ENCODE assay signal across 1 cellular context in the genomic region with DNA sequence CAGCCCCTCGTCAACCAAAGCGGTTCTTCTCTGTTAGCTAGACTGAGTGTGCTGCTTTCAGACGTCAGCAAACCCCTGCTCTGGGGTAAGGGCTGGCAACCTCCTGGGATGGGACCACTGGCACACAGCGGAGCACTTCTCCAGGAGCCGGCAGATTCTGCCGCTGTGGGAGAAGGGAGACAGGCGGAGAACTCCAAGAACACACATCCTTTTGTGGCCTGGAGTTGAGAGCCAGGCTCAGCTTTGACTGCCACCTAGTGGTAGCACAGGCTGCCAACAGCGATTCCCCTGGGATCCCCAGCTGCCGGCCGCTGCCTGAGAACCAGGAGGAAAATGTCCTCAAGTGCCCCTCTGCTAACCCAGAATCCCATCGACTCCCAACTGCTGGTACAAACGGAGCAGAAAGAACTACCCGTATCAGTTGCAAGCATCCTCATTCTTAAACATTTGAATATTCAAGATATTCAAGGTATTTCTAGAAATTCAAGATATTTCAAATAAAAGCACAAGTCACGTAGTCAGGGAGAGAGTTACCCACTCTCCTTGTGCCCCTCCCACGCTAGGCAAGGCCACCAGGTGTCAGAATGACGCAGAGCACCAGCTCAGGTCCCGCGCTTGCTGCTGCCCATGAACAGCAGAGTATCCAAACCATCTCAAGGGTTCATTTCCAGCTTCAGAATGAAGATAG.
TF ChIP-seq lines count a peak whose summit lies in the region.

No MANE protein-coding gene starts in this region.

TF ChIP-seq in HepG2, 621 proteins besides CTCF, POLR2A, EP300 and RAD21 (continued from another document and continues in another):
- no peak for TF ChIP-seq E2F1 (CRISPR knock-in tag; IDR thresholded peaks at IDR 0.05)
- TF ChIP-seq RXRB (CRISPR knock-in tag; IDR thresholded peaks at IDR 0.05; ENCODE audit: borderline replicate concordance): peak; percentile 59
- no peak for TF ChIP-seq ZNF17 (CRISPR knock-in tag; IDR thresholded peaks at IDR 0.05)
- TF ChIP-seq KAT2B (IDR thresholded peaks at IDR 0.05; ENCODE audit: borderline replicate concordance, low read depth, low read length): no peak
- no peak for TF ChIP-seq WIZ (CRISPR knock-in tag; IDR thresholded peaks at IDR 0.05)
- TF ChIP-seq BRF2 (CRISPR knock-in tag; IDR thresholded peaks at IDR 0.05): no peak
- no peak for TF ChIP-seq ZNF251 (CRISPR knock-in tag; IDR thresholded peaks at IDR 0.05)
- TF ChIP-seq ARNT2 (CRISPR knock-in tag; IDR thresholded peaks at IDR 0.05; ENCODE audit: low read depth): 0 out of 2 replicates have a peak, but pooled peaks have one; percentile 23
- no peak for TF ChIP-seq ZNF441 (CRISPR knock-in tag; IDR thresholded peaks at IDR 0.05; ENCODE audit: borderline replicate concordance)
- TF ChIP-seq, protein P1, sequence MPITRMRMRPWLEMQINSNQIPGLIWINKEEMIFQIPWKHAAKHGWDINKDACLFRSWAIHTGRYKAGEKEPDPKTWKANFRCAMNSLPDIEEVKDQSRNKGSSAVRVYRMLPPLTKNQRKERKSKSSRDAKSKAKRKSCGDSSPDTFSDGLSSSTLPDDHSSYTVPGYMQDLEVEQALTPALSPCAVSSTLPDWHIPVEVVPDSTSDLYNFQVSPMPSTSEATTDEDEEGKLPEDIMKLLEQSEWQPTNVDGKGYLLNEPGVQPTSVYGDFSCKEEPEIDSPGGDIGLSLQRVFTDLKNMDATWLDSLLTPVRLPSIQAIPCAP (CRISPR knock-in tag; IDR thresholded peaks at IDR 0.05; ENCODE audit: low read depth): no peak
- TF ChIP-seq, protein P2, sequence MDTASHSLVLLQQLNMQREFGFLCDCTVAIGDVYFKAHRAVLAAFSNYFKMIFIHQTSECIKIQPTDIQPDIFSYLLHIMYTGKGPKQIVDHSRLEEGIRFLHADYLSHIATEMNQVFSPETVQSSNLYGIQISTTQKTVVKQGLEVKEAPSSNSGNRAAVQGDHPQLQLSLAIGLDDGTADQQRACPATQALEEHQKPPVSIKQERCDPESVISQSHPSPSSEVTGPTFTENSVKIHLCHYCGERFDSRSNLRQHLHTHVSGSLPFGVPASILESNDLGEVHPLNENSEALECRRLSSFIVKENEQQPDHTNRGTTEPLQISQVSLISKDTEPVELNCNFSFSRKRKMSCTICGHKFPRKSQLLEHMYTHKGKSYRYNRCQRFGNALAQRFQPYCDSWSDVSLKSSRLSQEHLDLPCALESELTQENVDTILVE (CRISPR knock-in tag; IDR thresholded peaks at IDR 0.05): peak; percentile 66; the same call in 1 of the 2 replicates
- TF ChIP-seq ZSCAN22 (CRISPR knock-in tag; IDR thresholded peaks at IDR 0.05): no peak
- peak; percentile 29; the same call in 1 of the 2 replicates for TF ChIP-seq SP5 (CRISPR knock-in tag; IDR thresholded peaks at IDR 0.05; ENCODE audit: borderline replicate concordance, low read depth)
- TF ChIP-seq ATF1 (CRISPR knock-in tag; IDR thresholded peaks at IDR 0.05): no peak
- TF ChIP-seq GTF3A (CRISPR knock-in tag; conservative IDR thresholded peaks at IDR 0.05): no peak
- TF ChIP-seq ZNF839 (CRISPR knock-in tag; IDR thresholded peaks at IDR 0.05; ENCODE audit: borderline replicate concordance): no peak
- no peak for TF ChIP-seq SRSF9 (IDR thresholded peaks at IDR 0.05; ENCODE audit: borderline replicate concordance, insufficient read depth, low read depth, low read length, poor library complexity, severe bottlenecking)
- TF ChIP-seq, protein P3, sequence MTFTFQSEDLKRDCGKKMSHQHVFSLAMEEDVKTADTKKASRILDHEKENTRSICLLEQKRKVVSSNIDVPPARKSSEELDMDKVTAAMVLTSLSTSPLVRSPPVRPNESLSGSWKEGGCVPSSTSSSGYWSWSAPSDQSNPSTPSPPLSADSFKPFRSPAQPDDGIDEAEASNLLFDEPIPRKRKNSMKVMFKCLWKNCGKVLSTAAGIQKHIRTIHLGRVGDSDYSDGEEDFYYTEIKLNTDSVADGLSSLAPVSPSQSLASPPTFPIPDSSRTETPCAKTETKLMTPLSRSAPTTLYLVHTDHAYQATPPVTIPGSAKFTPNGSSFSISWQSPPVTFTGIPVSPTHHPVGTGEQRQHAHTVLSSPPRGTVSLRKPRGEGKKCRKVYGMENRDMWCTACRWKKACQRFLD (CRISPR knock-in tag; IDR thresholded peaks at IDR 0.05; ENCODE audit: borderline replicate concordance): no peak
- TF ChIP-seq, protein P4, sequence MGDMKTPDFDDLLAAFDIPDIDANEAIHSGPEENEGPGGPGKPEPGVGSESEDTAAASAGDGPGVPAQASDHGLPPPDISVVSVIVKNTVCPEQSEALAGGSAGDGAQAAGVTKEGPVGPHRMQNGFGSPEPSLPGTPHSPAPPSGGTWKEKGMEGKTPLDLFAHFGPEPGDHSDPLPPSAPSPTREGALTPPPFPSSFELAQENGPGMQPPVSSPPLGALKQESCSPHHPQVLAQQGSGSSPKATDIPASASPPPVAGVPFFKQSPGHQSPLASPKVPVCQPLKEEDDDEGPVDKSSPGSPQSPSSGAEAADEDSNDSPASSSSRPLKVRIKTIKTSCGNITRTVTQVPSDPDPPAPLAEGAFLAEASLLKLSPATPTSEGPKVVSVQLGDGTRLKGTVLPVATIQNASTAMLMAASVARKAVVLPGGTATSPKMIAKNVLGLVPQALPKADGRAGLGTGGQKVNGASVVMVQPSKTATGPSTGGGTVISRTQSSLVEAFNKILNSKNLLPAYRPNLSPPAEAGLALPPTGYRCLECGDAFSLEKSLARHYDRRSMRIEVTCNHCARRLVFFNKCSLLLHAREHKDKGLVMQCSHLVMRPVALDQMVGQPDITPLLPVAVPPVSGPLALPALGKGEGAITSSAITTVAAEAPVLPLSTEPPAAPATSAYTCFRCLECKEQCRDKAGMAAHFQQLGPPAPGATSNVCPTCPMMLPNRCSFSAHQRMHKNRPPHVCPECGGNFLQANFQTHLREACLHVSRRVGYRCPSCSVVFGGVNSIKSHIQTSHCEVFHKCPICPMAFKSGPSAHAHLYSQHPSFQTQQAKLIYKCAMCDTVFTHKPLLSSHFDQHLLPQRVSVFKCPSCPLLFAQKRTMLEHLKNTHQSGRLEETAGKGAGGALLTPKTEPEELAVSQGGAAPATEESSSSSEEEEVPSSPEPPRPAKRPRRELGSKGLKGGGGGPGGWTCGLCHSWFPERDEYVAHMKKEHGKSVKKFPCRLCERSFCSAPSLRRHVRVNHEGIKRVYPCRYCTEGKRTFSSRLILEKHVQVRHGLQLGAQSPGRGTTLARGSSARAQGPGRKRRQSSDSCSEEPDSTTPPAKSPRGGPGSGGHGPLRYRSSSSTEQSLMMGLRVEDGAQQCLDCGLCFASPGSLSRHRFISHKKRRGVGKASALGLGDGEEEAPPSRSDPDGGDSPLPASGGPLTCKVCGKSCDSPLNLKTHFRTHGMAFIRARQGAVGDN (CRISPR knock-in tag; IDR thresholded peaks at IDR 0.05): peak; percentile 67
- TF ChIP-seq, protein P5, sequence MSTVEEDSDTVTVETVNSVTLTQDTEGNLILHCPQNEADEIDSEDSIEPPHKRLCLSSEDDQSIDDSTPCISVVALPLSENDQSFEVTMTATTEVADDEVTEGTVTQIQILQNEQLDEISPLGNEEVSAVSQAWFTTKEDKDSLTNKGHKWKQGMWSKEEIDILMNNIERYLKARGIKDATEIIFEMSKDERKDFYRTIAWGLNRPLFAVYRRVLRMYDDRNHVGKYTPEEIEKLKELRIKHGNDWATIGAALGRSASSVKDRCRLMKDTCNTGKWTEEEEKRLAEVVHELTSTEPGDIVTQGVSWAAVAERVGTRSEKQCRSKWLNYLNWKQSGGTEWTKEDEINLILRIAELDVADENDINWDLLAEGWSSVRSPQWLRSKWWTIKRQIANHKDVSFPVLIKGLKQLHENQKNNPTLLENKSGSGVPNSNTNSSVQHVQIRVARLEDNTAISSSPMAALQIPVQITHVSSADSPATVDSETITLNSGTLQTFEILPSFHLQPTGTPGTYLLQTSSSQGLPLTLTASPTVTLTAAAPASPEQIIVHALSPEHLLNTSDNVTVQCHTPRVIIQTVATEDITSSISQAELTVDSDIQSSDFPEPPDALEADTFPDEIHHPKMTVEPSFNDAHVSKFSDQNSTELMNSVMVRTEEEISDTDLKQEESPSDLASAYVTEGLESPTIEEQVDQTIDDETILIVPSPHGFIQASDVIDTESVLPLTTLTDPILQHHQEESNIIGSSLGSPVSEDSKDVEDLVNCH (CRISPR knock-in tag; IDR thresholded peaks at IDR 0.05): no peak
- no peak for TF ChIP-seq ZNF318 (CRISPR knock-in tag; IDR thresholded peaks at IDR 0.05)
- TF ChIP-seq POGZ (CRISPR knock-in tag; IDR thresholded peaks at IDR 0.05): no peak
- TF ChIP-seq NFKBIZ (CRISPR knock-in tag; IDR thresholded peaks at IDR 0.05): no peak
- no peak for TF ChIP-seq HDAC6 (IDR thresholded peaks at IDR 0.05; ENCODE audit: low read depth, low read length)
- peak; percentile 59; the same call in 1 of the 2 replicates for TF ChIP-seq BCL6 (CRISPR knock-in tag; IDR thresholded peaks at IDR 0.05)
